In the genomic region with DNA sequence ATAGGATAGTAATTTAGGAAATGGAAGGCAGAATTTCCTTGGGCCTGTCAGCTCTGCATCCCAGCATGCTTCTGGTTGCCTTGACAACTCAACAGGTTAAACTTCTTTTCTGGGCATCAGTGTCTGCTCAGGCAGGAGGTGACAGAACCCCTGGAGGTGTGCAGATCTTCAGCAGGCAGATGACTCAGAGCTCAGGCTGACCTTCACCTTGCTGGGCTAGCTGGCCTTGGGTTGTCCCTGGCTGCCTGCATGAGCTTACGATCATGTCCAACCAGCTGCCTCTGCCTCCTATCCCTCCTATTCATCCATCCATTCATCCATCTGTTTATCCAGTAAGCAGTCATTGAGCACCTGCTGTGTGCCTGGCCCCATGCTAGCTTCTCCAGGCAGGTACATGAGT, we compare ENCODE assay signal across 18 cellular contexts.
"Had no signal": no experiment of that assay in that cellular context is flagged by ENCODE, and none has a peak within 500 bp of the region (broad histone marks: within the 10 kb centered on the region; RNA-seq: fewer than 3 reads in every experiment).

No MANE protein-coding gene starts in this region.

- DNase-seq: activated CD4-positive, alpha-beta T cell treated with anti-CD3 and anti-CD28 coated beads for 4 hours; activated CD8-positive, alpha-beta memory T cell treated with anti-CD3 and anti-CD28 coated beads, Interleukin-2, amount 50 U/mL, for 4 hours; activated CD8-positive, alpha-beta T cell treated with anti-CD3 and anti-CD28 coated beads for 36 hours; activated naive CD4-positive, alpha-beta T cell; activated T-cell treated with anti-CD3 and anti-CD28 coated beads, Interleukin-2, amount 50 U/mL, for 72 hours; MG63; MV-4-11; NCI-H1092 treated with DMSO at 0.1 percent for 48 hours; NCI-H1417 treated with DMSO at 0.1 percent for 48 hours; NCI-H1694; NCI-H2029; NCI-H2107; NCI-H2171 treated with DMSO at 0.1 percent for 48 hours; NCI-H345; NCI-H510A; NCI-H526 treated with DMSO at 0.1 percent for 48 hours; NCI-H82; RPMI8226 had no signal
